Comparison of ENCODE assay signal across 19 cellular contexts in genomic region chr16:15827709-15828343, GRCh38. TPM values are rescaled to one million over a fixed set of nuclear protein-coding genes. Genes with fewer than 3 reads are reported as not detected.
"Had no signal": no experiment of that assay in that cellular context is flagged by ENCODE, and none has a peak within 500 bp of the region (broad histone marks: within the 10 kb centered on the region; RNA-seq: fewer than 3 reads in every experiment).

No MANE protein-coding gene starts in this region.

- H3K27me3 ChIP-seq: hepatocyte, left lung, neural progenitor cell, thyroid gland had no signal

- DNase-seq: activated CD4-positive, alpha-beta T cell treated with anti-CD3 and anti-CD28 coated beads, Interleukin-2, amount 10 ng/mL, durations not matched to agents 24 days and 14 days; activated CD8-positive, alpha-beta T cell treated with anti-CD3 and anti-CD28 coated beads for 36 hours; activated naive CD4-positive, alpha-beta T cell treated with anti-CD3 and anti-CD28 coated beads for 36 hours; activated T-cell treated with anti-CD3 and anti-CD28 coated beads, Interleukin-2, amount 50 U/mL, for 4 hours; cerebellar nuclear complex; effector CD8-positive, alpha-beta T cell; foreskin fibroblast; islet precursor cell; left lung; naive thymus-derived CD4-positive, alpha-beta T cell; right cardiac atrium; small intestine; stimulated activated CD4-positive, alpha-beta T cell treated with anti-CD3 and anti-CD28 coated beads, Interleukin-4, amount 100 ng/mL, for 1 hour; T1000; thyroid gland had no signal

- ATAC-seq: activated CD8-positive, alpha-beta T cell treated with anti-CD3 and anti-CD28 coated beads for 36 hours; activated T-cell treated with anti-CD3 and anti-CD28 coated beads, Interleukin-2, amount 50 U/mL, for 4 hours; left lung; naive thymus-derived CD4-positive, alpha-beta T cell; right cardiac atrium; stimulated activated effector memory CD8-positive, alpha-beta T cell treated with anti-CD3 and anti-CD28 coated beads, Interleukin-12 subunit alpha, Interleukin-12 subunit beta, amount 100 ng/mL, for 72 hours had no signal

- H3K27ac ChIP-seq: hepatocyte, left lung, neural progenitor cell, thyroid gland had no signal

- H3K4me1 ChIP-seq: left lung, neural progenitor cell, thyroid gland had no signal

- H3K4me3 ChIP-seq: hepatocyte, left lung, neural progenitor cell, thyroid gland had no signal

- H3K36me3 ChIP-seq: left lung, neural progenitor cell, thyroid gland had no signal

- H3K9me3 ChIP-seq: left lung, thyroid gland had no signal

RNA-seq across cellular contexts. Expression of gene MYH11, which starts 29.0 kb away (rescaled TPM):
- total RNA-seq: activated CD4-positive, alpha-beta T cell treated with anti-CD3 and anti-CD28 coated beads, Interleukin-2, amount 10 ng/mL, durations not matched to agents 24 days and 14 days; activated CD8-positive, alpha-beta T cell treated with anti-CD3 and anti-CD28 coated beads for 36 hours; activated naive CD4-positive, alpha-beta T cell treated with anti-CD3 and anti-CD28 coated beads for 36 hours; T-helper 1 cell treated with Interleukin-12 subunit alpha and Interleukin-12 subunit beta and Interleukin-4 antibody, amounts not matched to agents 30 ng/mL and 1 ng/mL, for 36 hours had no signal
